16 cellular contexts compared by ENCODE assay signal in the genomic region with DNA sequence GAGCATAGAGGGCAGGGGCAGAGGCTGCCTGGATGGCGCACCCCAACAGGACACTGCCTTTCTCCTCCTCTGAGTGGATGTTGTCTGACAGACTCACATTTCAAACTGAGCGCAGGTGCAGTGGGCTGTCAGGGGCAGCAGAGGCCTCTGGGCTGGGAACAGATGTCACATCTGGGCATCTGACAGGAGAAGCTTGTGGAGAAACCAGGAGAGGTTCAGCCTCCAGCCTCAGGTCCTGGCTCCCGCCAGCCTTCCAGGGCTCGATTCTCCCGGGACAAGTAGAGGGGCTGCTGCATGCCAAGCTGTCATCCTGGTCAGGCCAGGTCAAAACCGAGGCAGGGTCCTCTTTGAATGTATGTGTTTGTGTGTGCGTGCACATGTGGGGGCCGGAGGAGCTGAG.
DNase-seq lines count a peak whose midpoint lies in the region; ATAC-seq and TF ChIP-seq lines count a peak whose summit lies in the region.
"Had no signal": no experiment of that assay in that cellular context is flagged by ENCODE, and none has a peak within 500 bp of the region (broad histone marks: within the 10 kb centered on the region; RNA-seq: fewer than 3 reads in every experiment).

No MANE protein-coding gene starts in this region.

- CTCF ChIA-PET in RWPE1 (lab: Yijun Ruan, JAX), result interaction anchor here (1.5 kb wide), 1 partner anchor 282 kb away, joined by 3 read pairs; no protein-coding TSS in a partner anchor

- no peaks in the 10 kb centered on the region for H3K36me3 ChIP-seq in BLaER1
- no peaks in the 10 kb centered on the region for H3K36me3 ChIP-seq in DOHH2 (ENCODE audit: control insufficient read depth, low read length)
- H3K36me3 ChIP-seq in sigmoid colon, result no peaks in the 10 kb centered on the region
- H3K36me3 ChIP-seq: BE2C had no signal

- no peaks in the 10 kb centered on the region for H3F3A ChIP-seq in DOHH2 (ENCODE audit: control insufficient read depth, insufficient read depth)

- no peak for TF ChIP-seq CTCF in DOHH2 (IDR thresholded peaks at IDR 0.05; ENCODE audit: low read depth, low read length, poor library complexity, severe bottlenecking)
- no peak for TF ChIP-seq CTCF in RWPE1 (conservative IDR thresholded peaks at IDR 0.05; ENCODE audit: low read depth)
- TF ChIP-seq CTCF in sigmoid colon (IDR thresholded peaks at IDR 0.05), result no peak

- 87 to 91% methylated on average over 8 of the region's 8 CpGs for WGBS in sigmoid colon, 2 donors

- H3K4me3 ChIP-seq in BLaER1, result no peak overlapping the region
- peak overlapping the region; percentile 64 for H3K4me3 ChIP-seq in DOHH2 (ENCODE audit: low read length)
- no peak overlapping the region for H3K4me3 ChIP-seq in sigmoid colon
- H3K4me3 ChIP-seq: GM23338 had no signal

- H4K20me1 ChIP-seq in BLaER1, result no peaks in the 10 kb centered on the region
- no peaks in the 10 kb centered on the region for H4K20me1 ChIP-seq in DOHH2 (ENCODE audit: control insufficient read depth, insufficient read depth, low read depth, low read length)

- no peaks in the 10 kb centered on the region for H3K79me2 ChIP-seq in DOHH2 (ENCODE audit: control insufficient read depth, low read length)

- no peak for TF ChIP-seq EP300 in sigmoid colon (IDR thresholded peaks at IDR 0.05)

- H3K4me1 ChIP-seq in BLaER1 (peaks cover 26% of the 10 kb centered on the region), DOHH2 (ENCODE audit: control insufficient read depth, low read length) (peaks cover 33% of the 10 kb centered on the region), sigmoid colon (peaks cover 0 to 4% (median 0%) of the 10 kb centered on the region in 4 donors)

- POLR2A ChIA-PET in RWPE1 (lab: Yijun Ruan, JAX; ENCODE audit: low non-redundant PET), result no interaction called here

- no peak for ATAC-seq in left cardiac atrium
- ATAC-seq: GM23338 had no signal

- intact Hi-C loops in sigmoid colon (cut with DNase I) (loop anchor here (2.0 kb wide), 1 partner anchor 283 kb away; no protein-coding TSS in a partner anchor), left cardiac atrium (cut with DNase I) (loop anchor here in 1 of 2 donors (10.0 kb wide), 1 partner anchor 287 kb away; no protein-coding TSS in a partner anchor)

- peaks cover 7% of the 10 kb centered on the region; the same call in 1 of the 2 replicates for H3K9me3 ChIP-seq in BLaER1
- H3K9me3 ChIP-seq in DOHH2 (ENCODE audit: control insufficient read depth, insufficient read depth, low read length), result no peaks in the 10 kb centered on the region
- no peaks in the 10 kb centered on the region for H3K9me3 ChIP-seq in sigmoid colon
- H3K9me3 ChIP-seq: BE2C had no signal

- no peak for DNase-seq in RWPE1 (ENCODE audit: low spot score)
- DNase-seq in sigmoid colon, result peak; percentile 50
- no peak for DNase-seq in SHP77 treated with DMSO at 0.1 percent for 48 hours (lab: John Stamatoyannopoulos, UW)
- DNase-seq in left cardiac atrium, result no peak
- DNase-seq in UCSD-AML1 (lab: John Stamatoyannopoulos, UW; ENCODE audit: unreplicated experiment), result no peak
- DNase-seq: BE2C; CD8-positive, alpha-beta memory T cell; COR-L47; DMS153; DMS79; GF-D8; H9; KG1 had no signal

- H3K9me2 ChIP-seq in DOHH2 (replicated peaks; ENCODE audit: control insufficient read depth, low read length), result no peaks in the 10 kb centered on the region

- H3K9ac ChIP-seq in BLaER1, result no peak overlapping the region

- H3K4me2 ChIP-seq in BLaER1, result peak overlapping the region; percentile 47; the same call in 1 of the 2 replicates
- peak overlapping the region; percentile 86 for H3K4me2 ChIP-seq in DOHH2 (ENCODE audit: low read length)
- H3K4me2 ChIP-seq: GM23338 had no signal

- no peaks in the 10 kb centered on the region for H3K27me3 ChIP-seq in BLaER1
- H3K27me3 ChIP-seq in DOHH2 (ENCODE audit: control insufficient read depth, low read length), result peaks cover 5% of the 10 kb centered on the region
- peaks cover 0 to 59% (median 25%) of the 10 kb centered on the region in 3 donors for H3K27me3 ChIP-seq in sigmoid colon
- H3K27me3 ChIP-seq: BE2C had no signal

- H3K27ac ChIP-seq in BLaER1, result no peak overlapping the region
- no peak overlapping the region for H3K27ac ChIP-seq in DOHH2 (ENCODE audit: low read depth, low read length)
- peak overlapping the region; percentile 19; the same call in 1 of the 2 replicates for H3K27ac ChIP-seq in RWPE1
- H3K27ac ChIP-seq in sigmoid colon, result no peak overlapping the region

- TF ChIP-seq POLR2A in sigmoid colon (IDR thresholded peaks at IDR 0.05), result no peak
